Comparison of ENCODE assay signal across 1 cellular context in the genomic region with DNA sequence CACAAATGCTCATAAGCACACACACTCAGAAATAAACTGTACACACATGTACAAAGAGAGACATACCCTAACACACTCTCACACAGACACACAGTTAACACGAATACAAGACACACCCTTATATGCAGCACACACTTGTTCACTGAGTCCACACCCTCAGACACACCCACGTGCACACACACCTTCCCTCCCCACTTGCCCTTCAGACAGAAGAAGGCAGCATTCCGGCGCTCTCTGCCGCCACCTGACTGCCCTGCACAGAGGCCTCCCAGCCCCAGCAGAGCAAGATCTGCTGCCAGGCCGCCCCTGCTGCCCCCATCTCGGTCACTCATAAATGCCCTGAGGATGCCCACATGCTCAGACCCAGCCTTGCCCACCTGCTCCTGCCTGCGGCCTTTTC.
TF ChIP-seq lines count a peak whose summit lies in the region.

No MANE protein-coding gene starts in this region.

TF ChIP-seq in H1, 55 proteins besides CTCF, POLR2A, EP300 and RAD21 (continued from another document):
- TF ChIP-seq, protein P1, sequence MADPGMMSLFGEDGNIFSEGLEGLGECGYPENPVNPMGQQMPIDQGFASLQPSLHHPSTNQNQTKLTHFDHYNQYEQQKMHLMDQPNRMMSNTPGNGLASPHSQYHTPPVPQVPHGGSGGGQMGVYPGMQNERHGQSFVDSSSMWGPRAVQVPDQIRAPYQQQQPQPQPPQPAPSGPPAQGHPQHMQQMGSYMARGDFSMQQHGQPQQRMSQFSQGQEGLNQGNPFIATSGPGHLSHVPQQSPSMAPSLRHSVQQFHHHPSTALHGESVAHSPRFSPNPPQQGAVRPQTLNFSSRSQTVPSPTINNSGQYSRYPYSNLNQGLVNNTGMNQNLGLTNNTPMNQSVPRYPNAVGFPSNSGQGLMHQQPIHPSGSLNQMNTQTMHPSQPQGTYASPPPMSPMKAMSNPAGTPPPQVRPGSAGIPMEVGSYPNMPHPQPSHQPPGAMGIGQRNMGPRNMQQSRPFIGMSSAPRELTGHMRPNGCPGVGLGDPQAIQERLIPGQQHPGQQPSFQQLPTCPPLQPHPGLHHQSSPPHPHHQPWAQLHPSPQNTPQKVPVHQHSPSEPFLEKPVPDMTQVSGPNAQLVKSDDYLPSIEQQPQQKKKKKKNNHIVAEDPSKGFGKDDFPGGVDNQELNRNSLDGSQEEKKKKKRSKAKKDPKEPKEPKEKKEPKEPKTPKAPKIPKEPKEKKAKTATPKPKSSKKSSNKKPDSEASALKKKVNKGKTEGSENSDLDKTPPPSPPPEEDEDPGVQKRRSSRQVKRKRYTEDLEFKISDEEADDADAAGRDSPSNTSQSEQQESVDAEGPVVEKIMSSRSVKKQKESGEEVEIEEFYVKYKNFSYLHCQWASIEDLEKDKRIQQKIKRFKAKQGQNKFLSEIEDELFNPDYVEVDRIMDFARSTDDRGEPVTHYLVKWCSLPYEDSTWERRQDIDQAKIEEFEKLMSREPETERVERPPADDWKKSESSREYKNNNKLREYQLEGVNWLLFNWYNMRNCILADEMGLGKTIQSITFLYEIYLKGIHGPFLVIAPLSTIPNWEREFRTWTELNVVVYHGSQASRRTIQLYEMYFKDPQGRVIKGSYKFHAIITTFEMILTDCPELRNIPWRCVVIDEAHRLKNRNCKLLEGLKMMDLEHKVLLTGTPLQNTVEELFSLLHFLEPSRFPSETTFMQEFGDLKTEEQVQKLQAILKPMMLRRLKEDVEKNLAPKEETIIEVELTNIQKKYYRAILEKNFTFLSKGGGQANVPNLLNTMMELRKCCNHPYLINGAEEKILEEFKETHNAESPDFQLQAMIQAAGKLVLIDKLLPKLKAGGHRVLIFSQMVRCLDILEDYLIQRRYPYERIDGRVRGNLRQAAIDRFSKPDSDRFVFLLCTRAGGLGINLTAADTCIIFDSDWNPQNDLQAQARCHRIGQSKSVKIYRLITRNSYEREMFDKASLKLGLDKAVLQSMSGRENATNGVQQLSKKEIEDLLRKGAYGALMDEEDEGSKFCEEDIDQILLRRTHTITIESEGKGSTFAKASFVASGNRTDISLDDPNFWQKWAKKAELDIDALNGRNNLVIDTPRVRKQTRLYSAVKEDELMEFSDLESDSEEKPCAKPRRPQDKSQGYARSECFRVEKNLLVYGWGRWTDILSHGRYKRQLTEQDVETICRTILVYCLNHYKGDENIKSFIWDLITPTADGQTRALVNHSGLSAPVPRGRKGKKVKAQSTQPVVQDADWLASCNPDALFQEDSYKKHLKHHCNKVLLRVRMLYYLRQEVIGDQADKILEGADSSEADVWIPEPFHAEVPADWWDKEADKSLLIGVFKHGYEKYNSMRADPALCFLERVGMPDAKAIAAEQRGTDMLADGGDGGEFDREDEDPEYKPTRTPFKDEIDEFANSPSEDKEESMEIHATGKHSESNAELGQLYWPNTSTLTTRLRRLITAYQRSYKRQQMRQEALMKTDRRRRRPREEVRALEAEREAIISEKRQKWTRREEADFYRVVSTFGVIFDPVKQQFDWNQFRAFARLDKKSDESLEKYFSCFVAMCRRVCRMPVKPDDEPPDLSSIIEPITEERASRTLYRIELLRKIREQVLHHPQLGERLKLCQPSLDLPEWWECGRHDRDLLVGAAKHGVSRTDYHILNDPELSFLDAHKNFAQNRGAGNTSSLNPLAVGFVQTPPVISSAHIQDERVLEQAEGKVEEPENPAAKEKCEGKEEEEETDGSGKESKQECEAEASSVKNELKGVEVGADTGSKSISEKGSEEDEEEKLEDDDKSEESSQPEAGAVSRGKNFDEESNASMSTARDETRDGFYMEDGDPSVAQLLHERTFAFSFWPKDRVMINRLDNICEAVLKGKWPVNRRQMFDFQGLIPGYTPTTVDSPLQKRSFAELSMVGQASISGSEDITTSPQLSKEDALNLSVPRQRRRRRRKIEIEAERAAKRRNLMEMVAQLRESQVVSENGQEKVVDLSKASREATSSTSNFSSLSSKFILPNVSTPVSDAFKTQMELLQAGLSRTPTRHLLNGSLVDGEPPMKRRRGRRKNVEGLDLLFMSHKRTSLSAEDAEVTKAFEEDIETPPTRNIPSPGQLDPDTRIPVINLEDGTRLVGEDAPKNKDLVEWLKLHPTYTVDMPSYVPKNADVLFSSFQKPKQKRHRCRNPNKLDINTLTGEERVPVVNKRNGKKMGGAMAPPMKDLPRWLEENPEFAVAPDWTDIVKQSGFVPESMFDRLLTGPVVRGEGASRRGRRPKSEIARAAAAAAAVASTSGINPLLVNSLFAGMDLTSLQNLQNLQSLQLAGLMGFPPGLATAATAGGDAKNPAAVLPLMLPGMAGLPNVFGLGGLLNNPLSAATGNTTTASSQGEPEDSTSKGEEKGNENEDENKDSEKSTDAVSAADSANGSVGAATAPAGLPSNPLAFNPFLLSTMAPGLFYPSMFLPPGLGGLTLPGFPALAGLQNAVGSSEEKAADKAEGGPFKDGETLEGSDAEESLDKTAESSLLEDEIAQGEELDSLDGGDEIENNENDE (IDR thresholded peaks at IDR 0.05; ENCODE audit: insufficient replicate concordance, low read length), result no peak
- no peak for TF ChIP-seq ZNF274 (IDR thresholded peaks at IDR 0.05; ENCODE audit: borderline replicate concordance, extremely low read depth, low read length)
